ENCODE assay signal across 8 cellular contexts in genomic region chr20:58692579-58693225, GRCh38. TPM values are rescaled to one million over a fixed set of nuclear protein-coding genes. Genes with fewer than 3 reads are reported as not detected.
DNase-seq lines count a peak whose midpoint lies in the region; ATAC-seq and TF ChIP-seq lines count a peak whose summit lies in the region.

TSS of gene NPEPL1 (plus strand) at chr20:58692800. CDS start at chr20:58692901, 101 bp downstream.

- H3K4me3 ChIP-seq in mucosa of stomach (ENCODE audit: low read length) = peak within 1 kb of the TSS; percentile 40

- H3K27me3 Mint-ChIP-seq in stimulated activated memory B cell treated with anti-CD40 and anti-IgM and Interleukin-4, amounts not matched to agents 10 μg/mL and 1 μg/mL and 100 μg/mL, for 72 hours = no peaks in the 10 kb centered on the region

- H3K36me3 Mint-ChIP-seq in stimulated activated memory B cell treated with anti-CD40 and anti-IgM and Interleukin-4, amounts not matched to agents 10 μg/mL and 1 μg/mL and 100 μg/mL, for 72 hours = peaks cover 17% of the 10 kb centered on the region

- H3K27me3 ChIP-seq in mucosa of stomach (ENCODE audit: control insufficient read depth, insufficient read depth, low read length) = no peaks in the 10 kb centered on the region

- no peaks in the 10 kb centered on the region for H3K9me3 Mint-ChIP-seq in stimulated activated memory B cell treated with anti-CD40 and anti-IgM and Interleukin-4, amounts not matched to agents 10 μg/mL and 1 μg/mL and 100 μg/mL, for 72 hours

- peak within 1 kb of the TSS; percentile 54 for H3K27ac Mint-ChIP-seq in stimulated activated memory B cell treated with anti-CD40 and anti-IgM and Interleukin-4, amounts not matched to agents 10 μg/mL and 1 μg/mL and 100 μg/mL, for 72 hours

- peak; percentile 57 for TF ChIP-seq POLR2A in GM18505 (IDR thresholded peaks at IDR 0.05; ENCODE audit: borderline replicate concordance, extremely low read depth, insufficient read depth, insufficient read length)

- in situ Hi-C loops in KBM-7 (cut with MboI; ENCODE audit: low pct_unique_long_range_greater_than_20kb, low sequenced_read_pairs) = no loop called here

- ATAC-seq in GM18505 (IDR thresholded peaks at IDR 0.05; ENCODE audit: unreplicated experiment) (peak; percentile 90), HG02852 (IDR thresholded peaks at IDR 0.05; ENCODE audit: unreplicated experiment) (peak; percentile 97)
- ATAC-seq in stimulated activated memory B cell treated with anti-CD40 and anti-IgM and Interleukin-4, amounts not matched to agents 10 μg/mL and 1 μg/mL and 100 μg/mL, for 72 hours = peak; percentile 96

- peaks cover 7% of the 10 kb centered on the region for H3K4me1 Mint-ChIP-seq in stimulated activated memory B cell treated with anti-CD40 and anti-IgM and Interleukin-4, amounts not matched to agents 10 μg/mL and 1 μg/mL and 100 μg/mL, for 72 hours

- peaks cover 16% of the 10 kb centered on the region for H3K4me1 ChIP-seq in mucosa of stomach (ENCODE audit: control insufficient read depth, insufficient read depth, low read length)

- peak within 1 kb of the TSS; percentile 77 for H3K4me3 Mint-ChIP-seq in stimulated activated memory B cell treated with anti-CD40 and anti-IgM and Interleukin-4, amounts not matched to agents 10 μg/mL and 1 μg/mL and 100 μg/mL, for 72 hours

- no peaks in the 10 kb centered on the region for H3K9me3 ChIP-seq in mucosa of stomach (ENCODE audit: control insufficient read depth, low read length)

- H3K9ac ChIP-seq in mucosa of stomach (ENCODE audit: low read length) = peak within 1 kb of the TSS; percentile 69

- H3K36me3 ChIP-seq in mucosa of stomach (ENCODE audit: control insufficient read depth, insufficient read depth, low read length) = no peaks in the 10 kb centered on the region

- DNase-seq in NCI-H460 (ENCODE audit: extremely low read depth, low read depth) (peak; percentile 75), epidermal melanocyte (ENCODE audit: insufficient read length, low spot score) (peak; percentile 86), KBM-7 (no peak)
- DNase-seq in activated CD8-positive, alpha-beta memory T cell treated with anti-CD3 and anti-CD28 coated beads, Interleukin-2, amount 50 U/mL, for 4 hours = peak; percentile 67

RNA-seq across cellular contexts. Expression of gene NPEPL1, which starts in this region (rescaled TPM):
- total RNA-seq in NCI-H460 (2014; rRNA removed; shearing (Covaris generic)) = 17.7 and 20.9 TPM in 2 replicates
- polyA plus RNA-seq in NCI-H460 (2014; cell fraction: nucleus; rRNA removed) = 129 and 157 TPM in 2 replicates
